1 cellular context compared by ENCODE assay signal in genomic region chr11:69667619-69668604, GRCh38.
TF ChIP-seq lines count a peak whose summit lies in the region.

No MANE protein-coding gene starts in this region.

TF ChIP-seq in HepG2, 621 proteins besides CTCF, POLR2A, EP300 and RAD21 (continued from another document and continues in another):
- TF ChIP-seq MYPOP (CRISPR knock-in tag; IDR thresholded peaks at IDR 0.05) (peak; percentile 80), GZF1 (CRISPR knock-in tag; IDR thresholded peaks at IDR 0.05) (no peak; the same call in 1 of the 2 replicates), ZNF607 (CRISPR knock-in tag; IDR thresholded peaks at IDR 0.05; ENCODE audit: borderline replicate concordance) (peak; percentile 50; the same call in 1 of the 2 replicates), ZNF367 (CRISPR knock-in tag; IDR thresholded peaks at IDR 0.05; ENCODE audit: borderline replicate concordance) (no peak), KLF9 (CRISPR knock-in tag; IDR thresholded peaks at IDR 0.05; ENCODE audit: low read depth) (no peak), ZNF615 (CRISPR knock-in tag; IDR thresholded peaks at IDR 0.05; ENCODE audit: borderline replicate concordance) (no peak), TCF12 (IDR thresholded peaks at IDR 0.05) (no peak), TCF12 (CRISPR knock-in tag; IDR thresholded peaks at IDR 0.05) (peak; percentile 57; the same call in 1 of the 2 replicates), DNMT3B (CRISPR knock-in tag; conservative IDR thresholded peaks at IDR 0.05) (no peak), ZNF160 (CRISPR knock-in tag; IDR thresholded peaks at IDR 0.05) (0 out of 2 replicates have a peak, but pooled peaks have one; percentile 83), HIVEP1 (CRISPR knock-in tag; IDR thresholded peaks at IDR 0.05) (peak; percentile 78), CENPT (CRISPR knock-in tag; IDR thresholded peaks at IDR 0.05; ENCODE audit: low read depth) (0 out of 2 replicates have a peak, but pooled peaks have one; percentile 69), CEBPG (CRISPR knock-in tag; IDR thresholded peaks at IDR 0.05) (peak; percentile 67), PHB2 (IDR thresholded peaks at IDR 0.05; ENCODE audit: partially characterized antibody) (no peak), MYC (CRISPR knock-in tag; IDR thresholded peaks at IDR 0.05; ENCODE audit: borderline replicate concordance) (peak; percentile 93), HDAC1 (CRISPR knock-in tag; IDR thresholded peaks at IDR 0.05) (peak; percentile 90), NKX3-1 (CRISPR knock-in tag; IDR thresholded peaks at IDR 0.05) (peak; percentile 45; the same call in 1 of the 2 replicates), MATR3 (CRISPR knock-in tag; IDR thresholded peaks at IDR 0.05) (no peak), ZNF724P (CRISPR knock-in tag; IDR thresholded peaks at IDR 0.05; ENCODE audit: borderline replicate concordance) (peak; percentile 90; the same call in 1 of the 2 replicates), U2AF1 (optimal IDR thresholded peaks at IDR 0.05; ENCODE audit: low read depth, low read length) (peak; percentile 40), MEIS2 (CRISPR knock-in tag; IDR thresholded peaks at IDR 0.05) (peak; percentile 64), HMG20B (CRISPR knock-in tag; conservative IDR thresholded peaks at IDR 0.05) (0 out of 2 replicates have a peak, but pooled peaks have one; percentile 17), CSRNP1 (CRISPR knock-in tag; IDR thresholded peaks at IDR 0.05) (peak; percentile 57; the same call in 1 of the 2 replicates), HNF4G (IDR thresholded peaks at IDR 0.05; ENCODE audit: borderline replicate concordance, low read depth, low read length) (no peak; the same call in 1 of the 2 replicates), HNF4G (CRISPR knock-in tag; IDR thresholded peaks at IDR 0.05; ENCODE audit: borderline replicate concordance, low read depth) (peak; percentile 74; the same call in 1 of the 2 replicates), KLF16 (CRISPR knock-in tag; IDR thresholded peaks at IDR 0.05) (peak in 1 of 2 experiments; percentile 89; a peak in 2 of 4 replicates), THYN1 (CRISPR knock-in tag; IDR thresholded peaks at IDR 0.05; ENCODE audit: borderline replicate concordance, low read depth) (0 out of 2 replicates have a peak, but pooled peaks have one; percentile 63), SAP130 (CRISPR knock-in tag; IDR thresholded peaks at IDR 0.05; ENCODE audit: low read depth) (peak; percentile 90), ZNF816 (CRISPR knock-in tag; IDR thresholded peaks at IDR 0.05; ENCODE audit: borderline replicate concordance) (peak; percentile 85; the same call in 1 of the 2 replicates), ZNF101 (CRISPR knock-in tag; IDR thresholded peaks at IDR 0.05; ENCODE audit: borderline replicate concordance, low read depth) (no peak), SYNCRIP (IDR thresholded peaks at IDR 0.05; ENCODE audit: insufficient read depth, low read depth, low read length) (no peak), NFKBIZ (CRISPR knock-in tag; IDR thresholded peaks at IDR 0.05) (peak; percentile 74; the same call in 1 of the 2 replicates), HBP1 (CRISPR knock-in tag; IDR thresholded peaks at IDR 0.05; ENCODE audit: low read depth) (peak; percentile 49; the same call in 1 of the 2 replicates), ZNF770 (CRISPR knock-in tag; IDR thresholded peaks at IDR 0.05) (peak; percentile 93), MEF2D (CRISPR knock-in tag; IDR thresholded peaks at IDR 0.05) (peak; percentile 94), SP2 (CRISPR knock-in tag; IDR thresholded peaks at IDR 0.05) (no peak), ZNF761 (CRISPR knock-in tag; conservative IDR thresholded peaks at IDR 0.05) (0 out of 2 replicates have a peak, but pooled peaks have one; percentile 79), ZNF609 (CRISPR knock-in tag; IDR thresholded peaks at IDR 0.05; ENCODE audit: borderline replicate concordance) (peak; percentile 81), ZNF766 (CRISPR knock-in tag; IDR thresholded peaks at IDR 0.05; ENCODE audit: borderline replicate concordance) (peak; percentile 73; the same call in 1 of the 2 replicates), ZNF225 (CRISPR knock-in tag; IDR thresholded peaks at IDR 0.05) (no peak), GATAD2A (CRISPR knock-in tag; IDR thresholded peaks at IDR 0.05) (peak; percentile 94)
- TF ChIP-seq, protein P1, sequence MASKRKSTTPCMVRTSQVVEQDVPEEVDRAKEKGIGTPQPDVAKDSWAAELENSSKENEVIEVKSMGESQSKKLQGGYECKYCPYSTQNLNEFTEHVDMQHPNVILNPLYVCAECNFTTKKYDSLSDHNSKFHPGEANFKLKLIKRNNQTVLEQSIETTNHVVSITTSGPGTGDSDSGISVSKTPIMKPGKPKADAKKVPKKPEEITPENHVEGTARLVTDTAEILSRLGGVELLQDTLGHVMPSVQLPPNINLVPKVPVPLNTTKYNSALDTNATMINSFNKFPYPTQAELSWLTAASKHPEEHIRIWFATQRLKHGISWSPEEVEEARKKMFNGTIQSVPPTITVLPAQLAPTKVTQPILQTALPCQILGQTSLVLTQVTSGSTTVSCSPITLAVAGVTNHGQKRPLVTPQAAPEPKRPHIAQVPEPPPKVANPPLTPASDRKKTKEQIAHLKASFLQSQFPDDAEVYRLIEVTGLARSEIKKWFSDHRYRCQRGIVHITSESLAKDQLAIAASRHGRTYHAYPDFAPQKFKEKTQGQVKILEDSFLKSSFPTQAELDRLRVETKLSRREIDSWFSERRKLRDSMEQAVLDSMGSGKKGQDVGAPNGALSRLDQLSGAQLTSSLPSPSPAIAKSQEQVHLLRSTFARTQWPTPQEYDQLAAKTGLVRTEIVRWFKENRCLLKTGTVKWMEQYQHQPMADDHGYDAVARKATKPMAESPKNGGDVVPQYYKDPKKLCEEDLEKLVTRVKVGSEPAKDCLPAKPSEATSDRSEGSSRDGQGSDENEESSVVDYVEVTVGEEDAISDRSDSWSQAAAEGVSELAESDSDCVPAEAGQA (IDR thresholded peaks at IDR 0.05; ENCODE audit: low read depth) = peak; percentile 44; the same call in 1 of the 2 replicates
- TF ChIP-seq, protein P1 (CRISPR knock-in tag; IDR thresholded peaks at IDR 0.05; ENCODE audit: borderline replicate concordance) = no peak
- TF ChIP-seq, protein P2, sequence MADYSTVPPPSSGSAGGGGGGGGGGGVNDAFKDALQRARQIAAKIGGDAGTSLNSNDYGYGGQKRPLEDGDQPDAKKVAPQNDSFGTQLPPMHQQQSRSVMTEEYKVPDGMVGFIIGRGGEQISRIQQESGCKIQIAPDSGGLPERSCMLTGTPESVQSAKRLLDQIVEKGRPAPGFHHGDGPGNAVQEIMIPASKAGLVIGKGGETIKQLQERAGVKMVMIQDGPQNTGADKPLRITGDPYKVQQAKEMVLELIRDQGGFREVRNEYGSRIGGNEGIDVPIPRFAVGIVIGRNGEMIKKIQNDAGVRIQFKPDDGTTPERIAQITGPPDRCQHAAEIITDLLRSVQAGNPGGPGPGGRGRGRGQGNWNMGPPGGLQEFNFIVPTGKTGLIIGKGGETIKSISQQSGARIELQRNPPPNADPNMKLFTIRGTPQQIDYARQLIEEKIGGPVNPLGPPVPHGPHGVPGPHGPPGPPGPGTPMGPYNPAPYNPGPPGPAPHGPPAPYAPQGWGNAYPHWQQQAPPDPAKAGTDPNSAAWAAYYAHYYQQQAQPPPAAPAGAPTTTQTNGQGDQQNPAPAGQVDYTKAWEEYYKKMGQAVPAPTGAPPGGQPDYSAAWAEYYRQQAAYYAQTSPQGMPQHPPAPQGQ (CRISPR knock-in tag; IDR thresholded peaks at IDR 0.05; ENCODE audit: borderline replicate concordance) = no peak
